ENCODE assay signal across 22 cellular contexts in the genomic region with DNA sequence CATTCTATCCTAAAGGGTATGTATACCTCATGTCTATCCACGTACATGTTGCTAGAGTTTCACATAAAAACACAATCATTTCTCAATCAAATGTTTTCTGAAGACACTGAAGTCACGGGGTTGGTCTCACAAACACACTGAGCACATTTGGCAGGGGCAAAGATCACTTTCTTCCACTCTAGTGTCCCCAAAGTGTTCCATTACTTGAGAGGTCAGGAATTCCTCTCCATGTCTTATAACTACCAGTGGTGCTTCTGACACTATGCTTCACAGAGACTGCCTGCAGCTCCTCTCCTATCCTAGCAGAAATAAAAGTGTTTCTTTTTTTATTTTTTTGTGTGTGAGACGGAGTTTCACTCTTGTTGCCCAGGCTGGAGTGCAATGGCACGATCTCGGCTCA. TPM values are rescaled to one million over a fixed set of nuclear protein-coding genes. Genes with fewer than 3 reads are reported as not detected.
DNase-seq lines count a peak whose midpoint lies in the region; ATAC-seq, FAIRE-seq and TF ChIP-seq lines count a peak whose summit lies in the region.
"Had no signal": no experiment of that assay in that cellular context is flagged by ENCODE, and none has a peak within 500 bp of the region (broad histone marks: within the 10 kb centered on the region; RNA-seq: fewer than 3 reads in every experiment).

No MANE protein-coding gene starts in this region.

- H3K4me1 ChIP-seq in esophagus squamous epithelium = peaks cover 0 to 30% (median 3%) of the 10 kb centered on the region in 3 donors
- peaks cover 9% of the 10 kb centered on the region for H3K4me1 ChIP-seq in lower lobe of right lung
- no peaks in the 10 kb centered on the region for H3K4me1 ChIP-seq in smooth muscle cell (ENCODE audit: low read depth)
- H3K4me1 ChIP-seq: ascending aorta, prostate gland had no signal

- H3K9me3 ChIP-seq in esophagus squamous epithelium = no peaks in the 10 kb centered on the region
- no peaks in the 10 kb centered on the region for H3K9me3 ChIP-seq in lower lobe of right lung
- no peaks in the 10 kb centered on the region for H3K9me3 ChIP-seq in smooth muscle cell (replicated peaks; ENCODE audit: low read depth)
- H3K9me3 ChIP-seq: ascending aorta, prostate gland had no signal

- H3K4me3 ChIP-seq in esophagus squamous epithelium (no peak overlapping the region), lower lobe of right lung (no peak overlapping the region), smooth muscle cell (no peak overlapping the region)
- H3K4me3 ChIP-seq: ascending aorta, prostate gland had no signal

- TF ChIP-seq POLR2A in esophagus squamous epithelium (IDR thresholded peaks at IDR 0.05) = no peak

- H3K36me3 ChIP-seq in esophagus squamous epithelium (peaks cover 0 to 66% (median 0%) of the 10 kb centered on the region in 3 donors), lower lobe of right lung (peaks cover 37% of the 10 kb centered on the region), smooth muscle cell (ENCODE audit: low read depth) (no peaks in the 10 kb centered on the region)
- H3K36me3 ChIP-seq: prostate gland had no signal

- TF ChIP-seq CTCF in esophagus squamous epithelium (IDR thresholded peaks at IDR 0.05) (no peak), lower lobe of right lung (IDR thresholded peaks at IDR 0.05) (no peak), smooth muscle cell (IDR thresholded peaks at IDR 0.05; ENCODE audit: borderline replicate concordance, insufficient read depth, poor library complexity, severe bottlenecking) (no peak)

- H4K20me1 ChIP-seq in smooth muscle cell (ENCODE audit: low read depth) = peaks cover 71% of the 10 kb centered on the region

- H3K79me2 ChIP-seq in smooth muscle cell (ENCODE audit: low read depth) = peaks cover 54% of the 10 kb centered on the region

- no peak for DNase-seq in HTR-8/SVneo (ENCODE audit: insufficient read length, low spot score)
- DNase-seq in esophagus squamous epithelium (lab: John Stamatoyannopoulos, UW) = no peak
- no peak for DNase-seq in lower lobe of right lung
- DNase-seq in smooth muscle cell (lab: John Stamatoyannopoulos, UW; ENCODE audit: unreplicated experiment) = no peak
- DNase-seq in UCSD-AML1 (lab: John Stamatoyannopoulos, UW; ENCODE audit: unreplicated experiment) = no peak
- DNase-seq in T1000 (lab: John Stamatoyannopoulos, UW) = no peak
- DNase-seq: activated CD4-positive, alpha-beta T cell treated with anti-CD3 and anti-CD28 coated beads for 4 hours; cerebellar nuclear complex; COR-L47; DMS79 treated with DMSO at 0.1 percent for 48 hours; effector CD4-positive, alpha-beta T cell; Kasumi-1; left cardiac atrium; NCI-H1048; NCI-H2029 had no signal

- peak overlapping the region; percentile 11 to 74 (median 70) for H3K27ac ChIP-seq in esophagus squamous epithelium
- H3K27ac ChIP-seq in lower lobe of right lung = no peak overlapping the region
- H3K27ac ChIP-seq in smooth muscle cell (ENCODE audit: low read depth) = peak overlapping the region; percentile 64
- H3K27ac ChIP-seq: prostate gland had no signal

- WGBS in esophagus squamous epithelium, 2 donors = 76 to 89% methylated on average over 5 of the region's 5 CpGs
- WGBS in smooth muscle cell (ENCODE audit: low lambda C conversion rate) = 93% methylated on average over 5 of the region's 5 CpGs

- peak; percentile 62 for FAIRE-seq in HTR-8/SVneo (lab: Jason Lieb, UNC)
- FAIRE-seq: GM12892, GM19239, urothelium cell line had no signal

- intact Hi-C loops in esophagus squamous epithelium (cut with DNase I) = no loop called here
- intact Hi-C loops in lower lobe of right lung (cut with DNase I) = no loop called here

- no peak overlapping the region for H3K9ac ChIP-seq in smooth muscle cell (ENCODE audit: low read depth)

- H2AFZ ChIP-seq in smooth muscle cell (ENCODE audit: low read depth) = no peak overlapping the region

- H3F3A ChIP-seq in smooth muscle cell (ENCODE audit: low read depth) = peaks cover 10% of the 10 kb centered on the region

- H3K27me3 ChIP-seq in esophagus squamous epithelium (no peaks in the 10 kb centered on the region), lower lobe of right lung (ENCODE audit: low read depth) (no peaks in the 10 kb centered on the region), smooth muscle cell (ENCODE audit: low read depth) (no peaks in the 10 kb centered on the region)
- H3K27me3 ChIP-seq: ascending aorta had no signal

- H3K4me2 ChIP-seq in smooth muscle cell = no peak overlapping the region

- ATAC-seq in lower lobe of right lung (peak; percentile 61 to 69), GM18873 (IDR thresholded peaks at IDR 0.05; ENCODE audit: low FRiP score, unreplicated experiment) (no peak), GM18870 (IDR thresholded peaks at IDR 0.05; ENCODE audit: unreplicated experiment) (no peak)
- ATAC-seq: left cardiac atrium had no signal

RNA-seq across cellular contexts. Expression of a gene that starts 19.1 kb away (rescaled TPM):
- 10 to 100 TPM in 3 of 4 donors, 1 to 10 TPM in 1; 9.7 to 17.6 (median 14.0) TPM for total RNA-seq in esophagus squamous epithelium
- 20.1 TPM for total RNA-seq in lower lobe of right lung
- total RNA-seq in smooth muscle cell = 15.9 and 20.1 TPM in 2 replicates
- 12.4 and 19.0 TPM in 2 replicates for polyA plus RNA-seq in smooth muscle cell

RNA-seq across cellular contexts. Expression of a gene that starts 50.5 kb away (rescaled TPM):
- total RNA-seq in esophagus squamous epithelium = 10 to 100 TPM; 22.3 to 58.2 (median 34.2) TPM
- 56.1 TPM for total RNA-seq in lower lobe of right lung
- 76.0 and 83.3 TPM in 2 replicates for total RNA-seq in smooth muscle cell
- 42.0 and 56.3 TPM in 2 replicates for polyA plus RNA-seq in smooth muscle cell

Comparison
In these comparisons a context has a peak if more than half of its experiments do, and no peak if none do; other contexts are left out.
1. ATAC-seq: peak in lower lobe of right lung (2 of 2); none in GM18873 (single experiment) and GM18870 (single experiment).